In genomic region chr18:22188551-22189267, GRCh38 we compare ENCODE assay signal across 21 cellular contexts. TPM values are rescaled to one million over a fixed set of nuclear protein-coding genes. Genes with fewer than 3 reads are reported as not detected.
A peak's percentile ranks its signal among the peaks of the same experiment; 100 is the strongest.
DNase-seq lines count a peak whose midpoint lies in the region; ATAC-seq and TF ChIP-seq lines count a peak whose summit lies in the region.
"Had no signal": no experiment of that assay in that cellular context is flagged by ENCODE, and none has a peak within 500 bp of the region (broad histone marks: within the 10 kb centered on the region; RNA-seq: fewer than 3 reads in every experiment).

No MANE protein-coding gene starts in this region.

- H3K27ac Mint-ChIP-seq in WTC11: no peak overlapping the region
- H3K27ac Mint-ChIP-seq: activated B cell treated with CpG ODN at 0.5 μM for 24 hours; activated CD8-positive, alpha-beta T cell treated with anti-CD3 and anti-CD28 coated beads, Interleukin-2, amount 10 ng/mL, durations not matched to agents 7 days and 5 days; activated naive CD4-positive, alpha-beta T cell treated with anti-CD3 and anti-CD28 coated beads, Interleukin-2, amount 50 U/mL, for 72 hours had no signal

- CTCF ChIA-PET in WTC11 (lab: Charles Lee): no interaction called here

- peak; percentile 26 for TF ChIP-seq EP300 in ovary (IDR thresholded peaks at IDR 0.05)

- H3K27me3 ChIP-seq in ovary: no peaks in the 10 kb centered on the region
- no peaks in the 10 kb centered on the region for H3K27me3 ChIP-seq in aorta (ENCODE audit: control insufficient read depth in 1 of 2, insufficient read depth in 2 of 2, low read length in 1 of 2)
- H3K27me3 ChIP-seq: breast epithelium, SJSA1 had no signal

- H3K4me1 Mint-ChIP-seq in WTC11: peaks cover 9% of the 10 kb centered on the region

- H3K9me3 Mint-ChIP-seq in WTC11: no peaks in the 10 kb centered on the region
- H3K9me3 Mint-ChIP-seq: activated B cell treated with CpG ODN at 0.5 μM for 24 hours; activated naive CD4-positive, alpha-beta T cell treated with anti-CD3 and anti-CD28 coated beads, Interleukin-2, amount 50 U/mL, for 72 hours had no signal

- TF ChIP-seq CTCF in coronary artery (IDR thresholded peaks at IDR 0.05) (no peak), ovary (IDR thresholded peaks at IDR 0.05) (no peak), WTC11 (IDR thresholded peaks at IDR 0.05) (no peak)

- POLR2A ChIA-PET in WTC11 (lab: Charles Lee): no interaction called here

- no peaks in the 10 kb centered on the region for H3K36me3 ChIP-seq in ovary
- H3K36me3 ChIP-seq in aorta (ENCODE audit: control insufficient read depth in 1 of 2, insufficient read depth in 2 of 2, low read length in 1 of 2): no peaks in the 10 kb centered on the region
- H3K36me3 ChIP-seq: breast epithelium had no signal

- peaks cover 12% of the 10 kb centered on the region for H3K27me3 Mint-ChIP-seq in WTC11 (ENCODE audit: low read depth)

- TF ChIP-seq POLR2A in ovary (IDR thresholded peaks at IDR 0.05): no peak

- DNase-seq in coronary artery (ENCODE audit: low spot score): peak; percentile 87
- peak; percentile 63 for DNase-seq in left ventricle myocardium superior
- DNase-seq in ovary: peak in 2 of 5 donors; percentile 31 to 65
- DNase-seq in aorta: peak in 1 of 2 donors; percentile 78
- DNase-seq in activated naive CD4-positive, alpha-beta T cell (lab: John Stamatoyannopoulos, UW): no peak
- DNase-seq in NCI-H2196 (lab: John Stamatoyannopoulos, UW; ENCODE audit: unreplicated experiment): no peak
- DNase-seq in WTC11 (ENCODE audit: low spot score): no peak
- DNase-seq: activated B cell treated with CpG ODN at 0.5 μM for 24 hours; activated CD8-positive, alpha-beta T cell treated with anti-CD3 and anti-CD28 coated beads, Interleukin-2, amount 10 ng/mL, durations not matched to agents 7 days and 5 days; activated T-cell treated with anti-CD3 and anti-CD28 coated beads, Interleukin-2, amount 50 U/mL, for 48 hours; AML-193; H7; head of caudate nucleus; NCI-H1092; NCI-H2171; stimulated activated CD4-positive, alpha-beta T cell treated with anti-CD3 and anti-CD28 coated beads, Interleukin-2, amount 100 ng/mL, for 24 hours; T-helper 2 cell had no signal

- no peaks in the 10 kb centered on the region for H3K36me3 Mint-ChIP-seq in WTC11

- peak overlapping the region; percentile 86 to 89 for H3K27ac ChIP-seq in coronary artery
- peak overlapping the region; percentile 24 to 38 for H3K27ac ChIP-seq in ovary
- peak overlapping the region; percentile 91 to 93 for H3K27ac ChIP-seq in aorta (ENCODE audit: low read depth in 1 of 2, low read length in 2 of 2)
- H3K27ac ChIP-seq: SJSA1 had no signal

- H3K9me3 ChIP-seq in ovary (no peaks in the 10 kb centered on the region), aorta (ENCODE audit: control insufficient read depth, low read length) (no peaks in the 10 kb centered on the region)
- H3K9me3 ChIP-seq: breast epithelium, SJSA1 had no signal

- peak; percentile 53 for ATAC-seq in left ventricle myocardium superior
- peak; percentile 30 for ATAC-seq in aorta (ENCODE audit: low FRiP score)
- ATAC-seq in WTC11: no peak
- ATAC-seq: activated CD8-positive, alpha-beta T cell treated with anti-CD3 and anti-CD28 coated beads, Interleukin-2, amount 10 ng/mL, durations not matched to agents 7 days and 5 days; activated naive CD4-positive, alpha-beta T cell treated with anti-CD3 and anti-CD28 coated beads, Interleukin-2, amount 50 U/mL, for 72 hours; sciatic nerve had no signal

- WGBS in ovary, 3 donors: 29 to 35% (median 33%) methylated on average over 11 of the region's 11 CpGs
- 16% methylated on average over 11 of the region's 11 CpGs for WGBS in aorta, 2 donors

- no peak overlapping the region for H3K4me3 Mint-ChIP-seq in WTC11
- H3K4me3 Mint-ChIP-seq: activated B cell treated with CpG ODN at 0.5 μM for 24 hours; activated CD8-positive, alpha-beta T cell treated with anti-CD3 and anti-CD28 coated beads, Interleukin-2, amount 10 ng/mL, durations not matched to agents 7 days and 5 days had no signal

- peaks cover 23% of the 10 kb centered on the region for H3K4me1 ChIP-seq in ovary (ENCODE audit: insufficient read depth)
- H3K4me1 ChIP-seq in aorta (ENCODE audit: control insufficient read depth in 1 of 2, insufficient read depth in 2 of 2, low read length in 2 of 2): peaks cover 6% of the 10 kb centered on the region in 2 donors
- H3K4me1 ChIP-seq: breast epithelium had no signal

- H3K4me3 ChIP-seq in coronary artery: peak overlapping the region; percentile 23
- no peak overlapping the region for H3K4me3 ChIP-seq in ovary
- no peak overlapping the region for H3K4me3 ChIP-seq in aorta (ENCODE audit: low read length in 2 of 2)
- H3K4me3 ChIP-seq: breast epithelium, SJSA1 had no signal

- intact Hi-C loops in left ventricle myocardium superior (cut with micrococcal nuclease): loop anchor here (10.0 kb wide), 1 partner anchor 376 kb away; no protein-coding TSS in a partner anchor
- intact Hi-C loops in ovary (cut with DNase I): no loop called here
- intact Hi-C loops in aorta (cut with DNase I): no loop called here

TF ChIP-seq in WTC11, 78 proteins besides CTCF, POLR2A, EP300 and RAD21:
- TF ChIP-seq GTF2I (CRISPR knock-in tag; conservative IDR thresholded peaks at IDR 0.05): no peak
- no peak for TF ChIP-seq ZSCAN18 (CRISPR knock-in tag; IDR thresholded peaks at IDR 0.05)
- no peak for TF ChIP-seq CREM (CRISPR knock-in tag; IDR thresholded peaks at IDR 0.05)
- no peak for TF ChIP-seq JUN (CRISPR knock-in tag; IDR thresholded peaks at IDR 0.05)
- TF ChIP-seq ATF2 (CRISPR knock-in tag; IDR thresholded peaks at IDR 0.05; ENCODE audit: borderline replicate concordance, low read depth): no peak
- TF ChIP-seq ZNF512 (CRISPR knock-in tag; IDR thresholded peaks at IDR 0.05; ENCODE audit: borderline replicate concordance): no peak
- no peak for TF ChIP-seq MAX (CRISPR knock-in tag; IDR thresholded peaks at IDR 0.05)
- no peak for TF ChIP-seq TEAD1 (CRISPR knock-in tag; IDR thresholded peaks at IDR 0.05)
- no peak for TF ChIP-seq MYBL2 (CRISPR knock-in tag; IDR thresholded peaks at IDR 0.05)
- no peak for TF ChIP-seq ZNF317 (CRISPR knock-in tag; IDR thresholded peaks at IDR 0.05; ENCODE audit: borderline replicate concordance, low read depth)

RNA-seq across cellular contexts. Expression of gene GATA6, which starts 19.3 kb away (rescaled TPM):
- 62.3 TPM for total RNA-seq in left ventricle myocardium superior
- 100 to 1,000 TPM in 5 of 7 donors, 10 to 100 TPM in 2; 82.4 to 221 (median 140) TPM for total RNA-seq in ovary
- polyA plus RNA-seq in ovary: 10 to 100 TPM; 30.2 to 54.0 TPM
- 10 to 100 TPM; 28.7 to 41.5 TPM for total RNA-seq in aorta
- polyA plus RNA-seq in aorta: 10 to 100 TPM; 16.0 to 32.8 TPM
- 0.15 to 0.21 TPM (median 0.18 TPM) in 3 replicates for total RNA-seq in WTC11 (2021)
- total RNA-seq: activated B cell treated with CpG ODN at 0.5 μM for 24 hours; activated CD8-positive, alpha-beta T cell treated with anti-CD3 and anti-CD28 coated beads, Interleukin-2, amount 10 ng/mL, durations not matched to agents 7 days and 5 days; activated naive CD4-positive, alpha-beta T cell treated with anti-CD3 and anti-CD28 coated beads, Interleukin-2, amount 50 U/mL, for 72 hours had no signal

Comparison
In these comparisons a context has a peak if more than half of its experiments do, and no peak if none do; other contexts are left out.
1. DNase-seq: peak in coronary artery (single experiment) and left ventricle myocardium superior (single experiment); none in activated naive CD4-positive, alpha-beta T cell (0 of 4), NCI-H2196 (single experiment) and WTC11 (single experiment).
2. H3K27ac ChIP-seq: peak in every context shown above with its lines; median percentile 92 in aorta; 88 in coronary artery; 31 in ovary.
3. RNA of gene GATA6, which starts 19.3 kb away (total RNA-seq): 82.4 to 221 TPM in ovary, 62.3 TPM in left ventricle myocardium superior (single experiment) and 28.7 to 41.5 TPM in aorta; 0.15 to 0.21 TPM in WTC11; every median in the first group is over 10 times any median in the second.